Comparison of ENCODE assay signal across 29 cellular contexts in the genomic region with DNA sequence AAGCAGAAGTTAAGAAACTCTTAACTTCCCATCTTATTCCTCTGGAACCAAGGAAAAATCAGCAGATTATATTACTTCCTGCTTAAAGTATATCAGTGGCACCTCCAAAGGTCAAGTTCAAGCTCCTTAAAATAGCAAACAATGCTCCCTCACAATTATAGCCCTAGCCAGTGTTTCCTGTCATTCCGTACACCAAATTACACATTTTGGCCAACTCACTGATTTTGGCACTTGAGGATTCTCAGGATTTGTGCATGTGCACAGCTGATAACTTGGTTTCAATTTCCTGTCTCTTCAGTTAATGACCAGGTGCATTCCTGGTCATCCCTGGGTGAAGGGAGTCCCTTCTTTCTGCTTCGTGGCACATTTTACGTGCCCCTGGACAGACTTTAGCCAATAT. TPM values are rescaled to one million over a fixed set of nuclear protein-coding genes. Genes with fewer than 3 reads are reported as not detected.
"Had no signal": no experiment of that assay in that cellular context is flagged by ENCODE, and none has a peak within 500 bp of the region (broad histone marks: within the 10 kb centered on the region; RNA-seq: fewer than 3 reads in every experiment).

No MANE protein-coding gene starts in this region.

- H3K4me3 Mint-ChIP-seq: memory B cell; mesothelial cell of epicardium; nephron; stimulated activated memory B cell treated with anti-CD40 and anti-IgM and Interleukin-4, amounts not matched to agents 10 μg/mL and 1 μg/mL and 100 μg/mL, for 72 hours; stimulated activated naive CD8-positive, alpha-beta T cell treated with anti-CD3 and anti-CD28 coated beads, Interleukin-15, Interleukin-2, amounts not matched to agents 100 ng/mL and 50 ng/mL, for 24 hours had no signal

- H3K27me3 Mint-ChIP-seq: memory B cell; stimulated activated memory B cell treated with anti-CD40 and anti-IgM and Interleukin-4, amounts not matched to agents 10 μg/mL and 1 μg/mL and 100 μg/mL, for 72 hours; stimulated activated naive CD8-positive, alpha-beta T cell treated with anti-CD3 and anti-CD28 coated beads, Interleukin-15, Interleukin-2, amounts not matched to agents 100 ng/mL and 50 ng/mL, for 24 hours had no signal

- H3K9me3 Mint-ChIP-seq: memory B cell; mesothelial cell of epicardium; nephron; stimulated activated memory B cell treated with anti-CD40 and anti-IgM and Interleukin-4, amounts not matched to agents 10 μg/mL and 1 μg/mL and 100 μg/mL, for 72 hours; stimulated activated naive CD8-positive, alpha-beta T cell treated with anti-CD3 and anti-CD28 coated beads, Interleukin-15, Interleukin-2, amounts not matched to agents 100 ng/mL and 50 ng/mL, for 24 hours had no signal

- H3K4me1 Mint-ChIP-seq: memory B cell; mesothelial cell of epicardium; nephron; stimulated activated memory B cell treated with anti-CD40 and anti-IgM and Interleukin-4, amounts not matched to agents 10 μg/mL and 1 μg/mL and 100 μg/mL, for 72 hours had no signal

- H3K9me3 ChIP-seq: colonic mucosa, esophagus muscularis mucosa, gastrocnemius medialis, heart right ventricle, left lung, lower lobe of right lung, prostate gland, right lobe of liver, tibial artery, upper lobe of right lung, vagina had no signal

- H3K4me3 ChIP-seq: colonic mucosa, dorsolateral prefrontal cortex, esophagus muscularis mucosa, gastrocnemius medialis, heart right ventricle, left lung, lower lobe of right lung, prostate gland, right lobe of liver, tibial artery, upper lobe of right lung, vagina had no signal

- DNase-seq: colonic mucosa; dorsolateral prefrontal cortex; effector CD8-positive, alpha-beta T cell; gastrocnemius medialis; heart right ventricle; hypothalamus; islet precursor cell; left lung; lower lobe of right lung; retina; right lobe of liver; stimulated activated CD4-positive, alpha-beta T cell treated with anti-CD3 and anti-CD28 coated beads, Interleukin-4, amount 100 ng/mL, for 1 hour; stimulated activated CD8-positive, alpha-beta memory T cell treated with anti-CD3 and anti-CD28 coated beads, Interleukin-4, amount 100 ng/mL, for 48 hours; tibial artery; upper lobe of right lung had no signal

- H3K27ac ChIP-seq: colonic mucosa, dorsolateral prefrontal cortex, epithelial cell of prostate, esophagus muscularis mucosa, gastrocnemius medialis, heart right ventricle, left lung, lower lobe of right lung, parathyroid adenoma, prostate gland, right lobe of liver, tibial artery, upper lobe of right lung, vagina had no signal

- ATAC-seq: gastrocnemius medialis; left lung; lower lobe of right lung; right lobe of liver; stimulated activated memory B cell treated with anti-CD40 and anti-IgM and Interleukin-4, amounts not matched to agents 10 μg/mL and 1 μg/mL and 100 μg/mL, for 72 hours; upper lobe of right lung had no signal

- H3K27me3 ChIP-seq: colonic mucosa, dorsolateral prefrontal cortex, esophagus muscularis mucosa, gastrocnemius medialis, heart right ventricle, left lung, right lobe of liver, tibial artery, upper lobe of right lung, vagina had no signal

- H3K27ac Mint-ChIP-seq: memory B cell; mesothelial cell of epicardium; nephron; stimulated activated memory B cell treated with anti-CD40 and anti-IgM and Interleukin-4, amounts not matched to agents 10 μg/mL and 1 μg/mL and 100 μg/mL, for 72 hours; stimulated activated naive CD8-positive, alpha-beta T cell treated with anti-CD3 and anti-CD28 coated beads, Interleukin-15, Interleukin-2, amounts not matched to agents 100 ng/mL and 50 ng/mL, for 24 hours had no signal

- H3K4me1 ChIP-seq: colonic mucosa, left lung, lower lobe of right lung, parathyroid adenoma, prostate gland, upper lobe of right lung, vagina had no signal

RNA-seq across cellular contexts. Expression of a gene that starts 56.1 kb away (rescaled TPM):
- total RNA-seq: colonic mucosa, esophagus muscularis mucosa, fibroblast of villous mesenchyme, heart right ventricle, left lung, lower lobe of right lung, mesothelial cell of epicardium, myocyte, omental fat pad, prostate gland, right lobe of liver, temporal lobe, upper lobe of right lung, vagina had no signal
- polyA plus RNA-seq: heart right ventricle had no signal
